ENCODE assay signal across 1 cellular context in the genomic region with DNA sequence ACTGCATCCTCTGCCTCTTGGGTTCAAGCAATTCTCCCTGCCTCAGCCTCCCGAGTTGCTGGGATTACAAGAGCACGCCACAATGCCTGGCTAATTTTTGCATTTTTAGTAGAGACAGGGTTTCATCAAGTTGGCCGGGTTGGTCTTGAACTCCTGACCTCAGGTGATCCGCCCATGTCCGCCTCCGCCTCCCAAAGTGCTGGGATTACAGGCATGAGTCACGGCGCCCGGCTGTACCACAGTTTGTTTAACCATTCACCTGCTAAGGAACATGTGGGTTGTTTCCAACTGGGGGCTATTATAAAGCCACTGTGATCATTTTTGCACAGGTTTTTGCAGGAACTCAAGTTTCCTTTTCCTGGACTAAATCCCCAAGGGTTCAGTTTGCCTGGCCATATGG.
TF ChIP-seq lines count a peak whose summit lies in the region.

No MANE protein-coding gene starts in this region.

TF ChIP-seq in WTC11, 78 proteins besides CTCF, POLR2A, EP300 and RAD21 (continued from another document):
- TF ChIP-seq, protein P1, sequence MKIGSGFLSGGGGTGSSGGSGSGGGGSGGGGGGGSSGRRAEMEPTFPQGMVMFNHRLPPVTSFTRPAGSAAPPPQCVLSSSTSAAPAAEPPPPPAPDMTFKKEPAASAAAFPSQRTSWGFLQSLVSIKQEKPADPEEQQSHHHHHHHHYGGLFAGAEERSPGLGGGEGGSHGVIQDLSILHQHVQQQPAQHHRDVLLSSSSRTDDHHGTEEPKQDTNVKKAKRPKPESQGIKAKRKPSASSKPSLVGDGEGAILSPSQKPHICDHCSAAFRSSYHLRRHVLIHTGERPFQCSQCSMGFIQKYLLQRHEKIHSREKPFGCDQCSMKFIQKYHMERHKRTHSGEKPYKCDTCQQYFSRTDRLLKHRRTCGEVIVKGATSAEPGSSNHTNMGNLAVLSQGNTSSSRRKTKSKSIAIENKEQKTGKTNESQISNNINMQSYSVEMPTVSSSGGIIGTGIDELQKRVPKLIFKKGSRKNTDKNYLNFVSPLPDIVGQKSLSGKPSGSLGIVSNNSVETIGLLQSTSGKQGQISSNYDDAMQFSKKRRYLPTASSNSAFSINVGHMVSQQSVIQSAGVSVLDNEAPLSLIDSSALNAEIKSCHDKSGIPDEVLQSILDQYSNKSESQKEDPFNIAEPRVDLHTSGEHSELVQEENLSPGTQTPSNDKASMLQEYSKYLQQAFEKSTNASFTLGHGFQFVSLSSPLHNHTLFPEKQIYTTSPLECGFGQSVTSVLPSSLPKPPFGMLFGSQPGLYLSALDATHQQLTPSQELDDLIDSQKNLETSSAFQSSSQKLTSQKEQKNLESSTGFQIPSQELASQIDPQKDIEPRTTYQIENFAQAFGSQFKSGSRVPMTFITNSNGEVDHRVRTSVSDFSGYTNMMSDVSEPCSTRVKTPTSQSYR (CRISPR knock-in tag; IDR thresholded peaks at IDR 0.05) = no peak
- no peak for TF ChIP-seq ELF4 (CRISPR knock-in tag; IDR thresholded peaks at IDR 0.05; ENCODE audit: low read depth)
- TF ChIP-seq TP53 (CRISPR knock-in tag; IDR thresholded peaks at IDR 0.05) = no peak
- no peak for TF ChIP-seq NFATC4 (CRISPR knock-in tag; IDR thresholded peaks at IDR 0.05)
- no peak for TF ChIP-seq CBFB (CRISPR knock-in tag; IDR thresholded peaks at IDR 0.05; ENCODE audit: low read depth)
- TF ChIP-seq, protein P2, sequence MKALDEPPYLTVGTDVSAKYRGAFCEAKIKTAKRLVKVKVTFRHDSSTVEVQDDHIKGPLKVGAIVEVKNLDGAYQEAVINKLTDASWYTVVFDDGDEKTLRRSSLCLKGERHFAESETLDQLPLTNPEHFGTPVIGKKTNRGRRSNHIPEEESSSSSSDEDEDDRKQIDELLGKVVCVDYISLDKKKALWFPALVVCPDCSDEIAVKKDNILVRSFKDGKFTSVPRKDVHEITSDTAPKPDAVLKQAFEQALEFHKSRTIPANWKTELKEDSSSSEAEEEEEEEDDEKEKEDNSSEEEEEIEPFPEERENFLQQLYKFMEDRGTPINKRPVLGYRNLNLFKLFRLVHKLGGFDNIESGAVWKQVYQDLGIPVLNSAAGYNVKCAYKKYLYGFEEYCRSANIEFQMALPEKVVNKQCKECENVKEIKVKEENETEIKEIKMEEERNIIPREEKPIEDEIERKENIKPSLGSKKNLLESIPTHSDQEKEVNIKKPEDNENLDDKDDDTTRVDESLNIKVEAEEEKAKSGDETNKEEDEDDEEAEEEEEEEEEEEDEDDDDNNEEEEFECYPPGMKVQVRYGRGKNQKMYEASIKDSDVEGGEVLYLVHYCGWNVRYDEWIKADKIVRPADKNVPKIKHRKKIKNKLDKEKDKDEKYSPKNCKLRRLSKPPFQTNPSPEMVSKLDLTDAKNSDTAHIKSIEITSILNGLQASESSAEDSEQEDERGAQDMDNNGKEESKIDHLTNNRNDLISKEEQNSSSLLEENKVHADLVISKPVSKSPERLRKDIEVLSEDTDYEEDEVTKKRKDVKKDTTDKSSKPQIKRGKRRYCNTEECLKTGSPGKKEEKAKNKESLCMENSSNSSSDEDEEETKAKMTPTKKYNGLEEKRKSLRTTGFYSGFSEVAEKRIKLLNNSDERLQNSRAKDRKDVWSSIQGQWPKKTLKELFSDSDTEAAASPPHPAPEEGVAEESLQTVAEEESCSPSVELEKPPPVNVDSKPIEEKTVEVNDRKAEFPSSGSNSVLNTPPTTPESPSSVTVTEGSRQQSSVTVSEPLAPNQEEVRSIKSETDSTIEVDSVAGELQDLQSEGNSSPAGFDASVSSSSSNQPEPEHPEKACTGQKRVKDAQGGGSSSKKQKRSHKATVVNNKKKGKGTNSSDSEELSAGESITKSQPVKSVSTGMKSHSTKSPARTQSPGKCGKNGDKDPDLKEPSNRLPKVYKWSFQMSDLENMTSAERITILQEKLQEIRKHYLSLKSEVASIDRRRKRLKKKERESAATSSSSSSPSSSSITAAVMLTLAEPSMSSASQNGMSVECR (CRISPR knock-in tag; IDR thresholded peaks at IDR 0.05; ENCODE audit: borderline replicate concordance) = no peak
- TF ChIP-seq HMGA2 (CRISPR knock-in tag; IDR thresholded peaks at IDR 0.05) = no peak
- no peak for TF ChIP-seq OVOL2 (CRISPR knock-in tag; IDR thresholded peaks at IDR 0.05; ENCODE audit: borderline replicate concordance)
